16 cellular contexts compared by ENCODE assay signal in genomic region chr6:125262026-125263013, GRCh38. TPM values are rescaled to one million over a fixed set of nuclear protein-coding genes. Genes with fewer than 3 reads are reported as not detected.
DNase-seq lines count a peak whose midpoint lies in the region; ATAC-seq and TF ChIP-seq lines count a peak whose summit lies in the region.
"Had no signal": no experiment of that assay in that cellular context is flagged by ENCODE, and none has a peak within 500 bp of the region (broad histone marks: within the 10 kb centered on the region; RNA-seq: fewer than 3 reads in every experiment).

No MANE protein-coding gene starts in this region.

- H3K27ac Mint-ChIP-seq in WTC11 = no peak overlapping the region
- no peak overlapping the region for H3K27ac Mint-ChIP-seq in activated naive CD8-positive, alpha-beta T cell treated with anti-CD3 and anti-CD28 coated beads, Interleukin-2, amount 50 U/mL, for 24 hours

- H3K36me3 Mint-ChIP-seq in WTC11 = no peaks in the 10 kb centered on the region
- H3K36me3 Mint-ChIP-seq in activated naive CD8-positive, alpha-beta T cell treated with anti-CD3 and anti-CD28 coated beads, Interleukin-2, amount 50 U/mL, for 24 hours (ENCODE audit: low read depth) = peaks cover 1% of the 10 kb centered on the region

- H3K4me1 Mint-ChIP-seq in WTC11 = peaks cover 15% of the 10 kb centered on the region
- no peaks in the 10 kb centered on the region for H3K4me1 Mint-ChIP-seq in activated naive CD8-positive, alpha-beta T cell treated with anti-CD3 and anti-CD28 coated beads, Interleukin-2, amount 50 U/mL, for 24 hours

- no peaks in the 10 kb centered on the region for H3K9me3 Mint-ChIP-seq in WTC11
- H3K9me3 Mint-ChIP-seq in activated naive CD8-positive, alpha-beta T cell treated with anti-CD3 and anti-CD28 coated beads, Interleukin-2, amount 50 U/mL, for 24 hours = no peaks in the 10 kb centered on the region

- H3K36me3 ChIP-seq in tibial artery = no peaks in the 10 kb centered on the region
- H3K36me3 ChIP-seq: adrenal gland, upper lobe of left lung had no signal

- H3K27ac ChIP-seq in tibial artery = peak overlapping the region; percentile 55 to 57
- H3K27ac ChIP-seq: hepatocyte, upper lobe of left lung had no signal

- intact Hi-C loops in left cardiac atrium (cut with DNase I) (no loop called here), cardiac septum (cut with DNase I) (no loop called here), tibial artery (cut with DNase I; ENCODE audit: low total_unique reads) (no loop called here)

- no peak overlapping the region for H3K4me3 Mint-ChIP-seq in WTC11
- H3K4me3 Mint-ChIP-seq in activated naive CD8-positive, alpha-beta T cell treated with anti-CD3 and anti-CD28 coated beads, Interleukin-2, amount 50 U/mL, for 24 hours = no peak overlapping the region

- H3K27me3 ChIP-seq in tibial artery = no peaks in the 10 kb centered on the region
- H3K27me3 ChIP-seq: adrenal gland, hepatocyte, upper lobe of left lung had no signal

- ATAC-seq in left cardiac atrium (peak; percentile 47 to 81), WTC11 (peak; percentile 69)
- ATAC-seq in activated naive CD8-positive, alpha-beta T cell treated with anti-CD3 and anti-CD28 coated beads, Interleukin-2, amount 50 U/mL, for 24 hours = no peak

- CTCF ChIA-PET in WTC11 (lab: Charles Lee) = interaction anchor here (1.0 kb wide), 1 partner anchor 109 kb away, joined by 4 read pairs; the partner anchor contains the start of gene TPD52L1
- CTCF ChIA-PET in GM10248 (lab: Yijun Ruan, JAX) = no interaction called here

- no peaks in the 10 kb centered on the region for H3K27me3 Mint-ChIP-seq in WTC11 (ENCODE audit: low read depth)
- no peaks in the 10 kb centered on the region for H3K27me3 Mint-ChIP-seq in activated naive CD8-positive, alpha-beta T cell treated with anti-CD3 and anti-CD28 coated beads, Interleukin-2, amount 50 U/mL, for 24 hours

- H3K4me1 ChIP-seq in tibial artery = peaks cover 0 to 28% (median 8%) of the 10 kb centered on the region in 4 donors
- H3K4me1 ChIP-seq: upper lobe of left lung had no signal

- POLR2A ChIA-PET in WTC11 (lab: Charles Lee) (no interaction called here), GM10248 (lab: Yijun Ruan, JAX) (no interaction called here)

- in situ Hi-C loops in G401 (cut with HindIII; ENCODE audit: low sequenced_read_pairs) = no loop called here

- TF ChIP-seq CTCF in WTC11 (IDR thresholded peaks at IDR 0.05) (no peak), foreskin fibroblast (IDR thresholded peaks at IDR 0.05; ENCODE audit: low read depth, low read length) (no peak), tibial artery (IDR thresholded peaks at IDR 0.05) (no peak), GM10248 (IDR thresholded peaks at IDR 0.05; ENCODE audit: control extremely low read depth, extremely low read depth, low read depth, missing control alignments) (no peak)

- DNase-seq in left cardiac atrium (no peak), cardiac septum (ENCODE audit: low spot score) (no peak), WTC11 (ENCODE audit: low spot score) (peak; percentile 22), foreskin fibroblast (peak; percentile 16 to 23), tibial artery (peak in 1 of 2 donors; percentile 74), GM10248 (ENCODE audit: extremely low spot score) (no peak), G401 (ENCODE audit: low spot score) (no peak)
- DNase-seq in activated naive CD8-positive, alpha-beta T cell treated with anti-CD3 and anti-CD28 coated beads, Interleukin-2, amount 50 U/mL, for 24 hours = no peak
- DNase-seq: ACHN; activated T-cell treated with anti-CD3 and anti-CD28 coated beads, Interleukin-2, amount 50 U/mL, for 48 hours; adrenal gland; effector memory CD4-positive, alpha-beta T cell; stimulated activated CD4-positive, alpha-beta T cell treated with anti-CD3 and anti-CD28 coated beads, Interleukin-15, amount 100 ng/mL, for 24 hours had no signal

- H3K4me3 ChIP-seq in foreskin fibroblast (ENCODE audit: low read depth in 1 of 2, low read length in 2 of 2) (no peak overlapping the region), tibial artery (peak overlapping the region; percentile 18 to 19)
- H3K4me3 ChIP-seq: adrenal gland, hepatocyte, lung, upper lobe of left lung had no signal

- H3K9me3 ChIP-seq in tibial artery = no peaks in the 10 kb centered on the region
- H3K9me3 ChIP-seq: adrenal gland, upper lobe of left lung had no signal

TF ChIP-seq in WTC11, 78 proteins besides CTCF, POLR2A, EP300 and RAD21 (continues in another document):
- TF ChIP-seq ARID4B (CRISPR knock-in tag; IDR thresholded peaks at IDR 0.05; ENCODE audit: borderline replicate concordance) = no peak
- no peak for TF ChIP-seq SP1 (CRISPR knock-in tag; conservative IDR thresholded peaks at IDR 0.05)
- TF ChIP-seq ZNF423 (CRISPR knock-in tag; IDR thresholded peaks at IDR 0.05) = no peak
- TF ChIP-seq EMX1 (CRISPR knock-in tag; IDR thresholded peaks at IDR 0.05) = no peak
- TF ChIP-seq STAT6 (CRISPR knock-in tag; conservative IDR thresholded peaks at IDR 0.05; ENCODE audit: low read depth) = no peak
- TF ChIP-seq TCF7 (CRISPR knock-in tag; IDR thresholded peaks at IDR 0.05; ENCODE audit: low read depth) = no peak
- TF ChIP-seq MAX (CRISPR knock-in tag; IDR thresholded peaks at IDR 0.05) = no peak
- TF ChIP-seq FOXJ3 (CRISPR knock-in tag; IDR thresholded peaks at IDR 0.05; ENCODE audit: borderline replicate concordance) = no peak
- no peak for TF ChIP-seq ZNF232 (CRISPR knock-in tag; IDR thresholded peaks at IDR 0.05)
- TF ChIP-seq RELA (CRISPR knock-in tag; IDR thresholded peaks at IDR 0.05; ENCODE audit: borderline replicate concordance) = no peak
- no peak for TF ChIP-seq PREB (CRISPR knock-in tag; IDR thresholded peaks at IDR 0.05; ENCODE audit: borderline replicate concordance)
- TF ChIP-seq NFE2L1 (CRISPR knock-in tag; IDR thresholded peaks at IDR 0.05) = no peak
- no peak for TF ChIP-seq FOXK1 (CRISPR knock-in tag; IDR thresholded peaks at IDR 0.05)
- TF ChIP-seq RORB (CRISPR knock-in tag; IDR thresholded peaks at IDR 0.05) = no peak

RNA-seq across cellular contexts. Expression of gene HDDC2, which starts 39.4 kb away (rescaled TPM):
- 10 to 100 TPM; 78.1 to 80.3 TPM for total RNA-seq in left cardiac atrium
- total RNA-seq in cardiac septum = 88.8 TPM
- total RNA-seq in WTC11 (2021) = 69.8 to 75.7 TPM (median 73.5 TPM) in 3 replicates
- 133 and 175 TPM in 2 replicates for total RNA-seq in G401 (2014; rRNA removed; shearing (Covaris generic))

Comparison
In these comparisons a context has a peak if more than half of its experiments do, and no peak if none do; other contexts are left out.
1. DNase-seq: peak in WTC11 (single experiment) and foreskin fibroblast (2 of 2); none in left cardiac atrium (single experiment), cardiac septum (single experiment), activated naive CD8-positive, alpha-beta T cell treated with anti-CD3 and anti-CD28 coated beads, Interleukin-2, amount 50 U/mL, for 24 hours (single experiment), GM10248 (single experiment) and G401 (single experiment).
2. H3K4me3 ChIP-seq: peak in tibial artery (2 of 2); none in foreskin fibroblast (0 of 2).